ENCODE assay signal across 22 cellular contexts in genomic region chr2:238873841-238874240, GRCh38. TPM values are rescaled to one million over a fixed set of nuclear protein-coding genes. Genes with fewer than 3 reads are reported as not detected.
"Had no signal": no experiment of that assay in that cellular context is flagged by ENCODE, and none has a peak within 500 bp of the region (broad histone marks: within the 10 kb centered on the region; RNA-seq: fewer than 3 reads in every experiment).

No MANE protein-coding gene starts in this region.

- H3K4me1 ChIP-seq: adrenal gland had no signal

- DNase-seq: activated B cell treated with CpG ODN at 0.5 μM for 24 hours; activated CD4-positive, alpha-beta T cell treated with anti-CD3 and anti-CD28 coated beads, Interleukin-2, amount 10 ng/mL, durations not matched to agents 7 days and 5 days; activated CD8-positive, alpha-beta memory T cell treated with anti-CD3 and anti-CD28 coated beads for 24 hours; activated effector memory CD4-positive, alpha-beta T cell treated with anti-CD3 and anti-CD28 coated beads, Interleukin-2, amount 50 U/mL, for 16 hours; activated naive CD4-positive, alpha-beta T cell treated with Interleukin-2 at 50 U/mL for 16 hours; activated naive CD8-positive, alpha-beta T cell treated with anti-CD3 and anti-CD28 coated beads for 36 hours; activated T-cell treated with anti-CD3 and anti-CD28 coated beads, Interleukin-2, amount 50 U/mL, for 4 hours; anterior cingulate cortex; Karpas-422; NCI-H1105 treated with DMSO at 0.1 percent for 48 hours; NCI-H1436 treated with DMSO at 0.1 percent for 48 hours; NCI-H187 treated with DMSO at 0.1 percent for 48 hours; NCI-H2081 treated with DMSO at 0.1 percent for 48 hours; NCI-H446; NCI-H524; SIG-M5; T-helper 17 cell; T-helper 9 cell had no signal

- H3K4me3 Mint-ChIP-seq: activated B cell treated with CpG ODN at 0.5 μM for 24 hours; activated CD4-positive, alpha-beta memory T cell treated with anti-CD3 and anti-CD28 coated beads for 36 hours; activated CD4-positive, alpha-beta T cell treated with anti-CD3 and anti-CD28 coated beads, Interleukin-2, amount 10 ng/mL, durations not matched to agents 7 days and 5 days; activated naive CD8-positive, alpha-beta T cell treated with anti-CD3 and anti-CD28 coated beads for 36 hours; activated T-cell treated with anti-CD3 and anti-CD28 coated beads, Interleukin-2, amount 50 U/mL, for 4 hours; T-helper 17 cell had no signal

- H3K27me3 ChIP-seq: adrenal gland, Peyer's patch had no signal

- H3K36me3 Mint-ChIP-seq: activated CD4-positive, alpha-beta memory T cell treated with anti-CD3 and anti-CD28 coated beads for 36 hours; activated naive CD8-positive, alpha-beta T cell treated with anti-CD3 and anti-CD28 coated beads for 36 hours had no signal

- H3K36me3 ChIP-seq: adrenal gland, Peyer's patch had no signal

- H3K4me3 ChIP-seq: adrenal gland, K562, Peyer's patch had no signal

- H3K9me3 ChIP-seq: adrenal gland, Peyer's patch had no signal

- H3K4me1 Mint-ChIP-seq: activated B cell treated with CpG ODN at 0.5 μM for 24 hours; activated CD4-positive, alpha-beta T cell treated with anti-CD3 and anti-CD28 coated beads, Interleukin-2, amount 10 ng/mL, durations not matched to agents 7 days and 5 days; activated naive CD8-positive, alpha-beta T cell treated with anti-CD3 and anti-CD28 coated beads for 36 hours; T-helper 17 cell had no signal

- H3K27ac ChIP-seq: adrenal gland, Peyer's patch had no signal

- ATAC-seq: activated T-cell treated with anti-CD3 and anti-CD28 coated beads, Interleukin-2, amount 50 U/mL, for 4 hours; K562; T-helper 17 cell had no signal

- H3K27ac Mint-ChIP-seq: activated B cell treated with CpG ODN at 0.5 μM for 24 hours; activated CD4-positive, alpha-beta memory T cell treated with anti-CD3 and anti-CD28 coated beads for 36 hours; activated CD4-positive, alpha-beta T cell treated with anti-CD3 and anti-CD28 coated beads, Interleukin-2, amount 10 ng/mL, durations not matched to agents 7 days and 5 days; activated naive CD8-positive, alpha-beta T cell treated with anti-CD3 and anti-CD28 coated beads for 36 hours; T-helper 17 cell had no signal

- H3K27me3 Mint-ChIP-seq: activated B cell treated with CpG ODN at 0.5 μM for 24 hours; activated CD4-positive, alpha-beta T cell treated with anti-CD3 and anti-CD28 coated beads, Interleukin-2, amount 10 ng/mL, durations not matched to agents 7 days and 5 days had no signal

RNA-seq across cellular contexts. Expression of gene TWIST2, which starts 26.0 kb away (rescaled TPM):
- total RNA-seq: activated B cell treated with CpG ODN at 0.5 μM for 24 hours; activated CD4-positive, alpha-beta memory T cell treated with anti-CD3 and anti-CD28 coated beads for 36 hours; activated CD4-positive, alpha-beta T cell treated with anti-CD3 and anti-CD28 coated beads, Interleukin-2, amount 10 ng/mL, durations not matched to agents 7 days and 5 days; activated naive CD8-positive, alpha-beta T cell treated with anti-CD3 and anti-CD28 coated beads for 36 hours; activated T-cell treated with anti-CD3 and anti-CD28 coated beads, Interleukin-2, amount 50 U/mL, for 4 hours; K562; T-helper 17 cell had no signal
- polyA plus RNA-seq: K562 had no signal
